Comparison of ENCODE assay signal across 22 cellular contexts in the genomic region with DNA sequence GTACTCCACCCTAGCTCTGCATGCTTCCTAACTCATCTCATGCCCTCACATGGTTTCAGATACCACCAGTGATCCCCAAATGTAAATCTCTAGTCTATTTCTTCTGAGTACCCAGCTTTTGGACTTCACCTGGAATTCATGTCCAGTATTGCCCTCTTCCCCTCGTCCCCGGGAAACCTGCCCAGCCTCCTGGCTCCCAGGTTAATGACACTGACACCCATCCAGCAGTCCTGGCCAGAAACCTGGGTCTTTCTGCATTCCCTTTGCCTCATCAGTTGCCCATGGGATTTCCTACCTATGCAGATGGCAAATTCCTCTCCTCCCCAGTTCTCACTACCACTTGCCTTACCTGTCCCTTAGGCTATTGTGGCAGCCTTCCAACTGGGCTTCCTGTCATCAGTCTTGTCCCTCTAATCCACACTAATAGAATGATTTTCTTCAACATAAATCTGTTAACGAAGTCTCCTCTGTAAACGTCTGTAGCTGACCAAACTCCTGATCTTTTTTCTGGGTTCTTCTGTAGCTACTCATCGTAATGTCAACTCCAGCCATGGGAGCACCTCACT. TPM values are rescaled to one million over a fixed set of nuclear protein-coding genes. Genes with fewer than 3 reads are reported as not detected.
"Had no signal": no experiment of that assay in that cellular context is flagged by ENCODE, and none has a peak within 500 bp of the region (broad histone marks: within the 10 kb centered on the region; RNA-seq: fewer than 3 reads in every experiment).

No MANE protein-coding gene starts in this region.

- DNase-seq: activated CD4-positive, alpha-beta T cell treated with anti-CD3 and anti-CD28 coated beads for 36 hours; activated CD8-positive, alpha-beta memory T cell treated with anti-CD3 and anti-CD28 coated beads, Interleukin-2, amount 50 U/mL, for 4 hours; activated CD8-positive, alpha-beta T cell treated with anti-CD3 and anti-CD28 coated beads for 36 hours; activated gamma-delta T cell treated with Interleukin-2 at 50 U/mL for 16 hours; activated naive CD4-positive, alpha-beta T cell treated with anti-CD3 and anti-CD28 coated beads, Interleukin-2, amount 10 ng/mL, durations not matched to agents 7 days and 5 days; activated naive CD8-positive, alpha-beta T cell treated with anti-CD3 and anti-CD28 coated beads for 36 hours; activated T-cell treated with anti-CD3 and anti-CD28 coated beads, Interleukin-2, amount 50 U/mL, for 72 hours; central memory CD4-positive, alpha-beta T cell; NCI-H1048; NCI-H146; NCI-H187 treated with DMSO at 0.1 percent for 48 hours; NCI-H2171; NCI-H2227 treated with DMSO at 0.1 percent for 48 hours; NCI-H446 treated with DMSO at 0.1 percent for 48 hours; NCI-H524 treated with DMSO at 0.1 percent for 48 hours; NCI-H774; T-cell; T-helper 2 cell; WERI-Rb-1 had no signal

- H3K4me3 ChIP-seq: SK-N-MC had no signal

- H3K9me3 Mint-ChIP-seq: activated CD8-positive, alpha-beta T cell treated with anti-CD3 and anti-CD28 coated beads for 36 hours; activated naive CD4-positive, alpha-beta T cell treated with anti-CD3 and anti-CD28 coated beads, Interleukin-2, amount 10 ng/mL, durations not matched to agents 7 days and 5 days; activated naive CD8-positive, alpha-beta T cell treated with anti-CD3 and anti-CD28 coated beads for 36 hours; activated T-helper 2 cell treated with anti-CD3 and anti-CD28 coated beads, Interferon-gamma antibody, Interleukin-2, Interleukin-4, amounts not matched to agents 10 μg/mL and 5 μg/mL and 100 μg/mL, durations not matched to agents 14 hours and 24 hours and 36 hours; T-cell had no signal

- H3K36me3 Mint-ChIP-seq: activated naive CD4-positive, alpha-beta T cell treated with anti-CD3 and anti-CD28 coated beads, Interleukin-2, amount 10 ng/mL, durations not matched to agents 7 days and 5 days; activated naive CD8-positive, alpha-beta T cell treated with anti-CD3 and anti-CD28 coated beads for 36 hours; T-cell had no signal

- H3K4me3 Mint-ChIP-seq: activated CD4-positive, alpha-beta T cell treated with anti-CD3 and anti-CD28 coated beads for 36 hours; activated CD8-positive, alpha-beta T cell treated with anti-CD3 and anti-CD28 coated beads for 36 hours; activated naive CD4-positive, alpha-beta T cell treated with anti-CD3 and anti-CD28 coated beads, Interleukin-2, amount 10 ng/mL, durations not matched to agents 7 days and 5 days; activated naive CD8-positive, alpha-beta T cell treated with anti-CD3 and anti-CD28 coated beads for 36 hours; activated T-cell treated with anti-CD3 and anti-CD28 coated beads, Interleukin-2, amount 50 U/mL, for 72 hours; T-cell had no signal

- H3K27ac ChIP-seq: SK-N-MC, WERI-Rb-1 had no signal

- H3K36me3 ChIP-seq: WERI-Rb-1 had no signal

- H3K27ac Mint-ChIP-seq: activated CD4-positive, alpha-beta T cell treated with anti-CD3 and anti-CD28 coated beads for 36 hours; activated CD8-positive, alpha-beta T cell treated with anti-CD3 and anti-CD28 coated beads for 36 hours; activated naive CD4-positive, alpha-beta T cell treated with anti-CD3 and anti-CD28 coated beads, Interleukin-2, amount 10 ng/mL, durations not matched to agents 7 days and 5 days; activated naive CD8-positive, alpha-beta T cell treated with anti-CD3 and anti-CD28 coated beads for 36 hours; activated T-cell treated with anti-CD3 and anti-CD28 coated beads, Interleukin-2, amount 50 U/mL, for 72 hours; activated T-helper 2 cell treated with anti-CD3 and anti-CD28 coated beads, Interferon-gamma antibody, Interleukin-2, Interleukin-4, amounts not matched to agents 10 μg/mL and 5 μg/mL and 100 μg/mL, durations not matched to agents 14 hours and 24 hours and 36 hours; T-cell had no signal

- H3K4me1 Mint-ChIP-seq: activated CD4-positive, alpha-beta T cell treated with anti-CD3 and anti-CD28 coated beads for 36 hours; activated naive CD4-positive, alpha-beta T cell treated with anti-CD3 and anti-CD28 coated beads, Interleukin-2, amount 10 ng/mL, durations not matched to agents 7 days and 5 days; activated naive CD8-positive, alpha-beta T cell treated with anti-CD3 and anti-CD28 coated beads for 36 hours; T-cell had no signal

- ATAC-seq: activated CD4-positive, alpha-beta T cell treated with anti-CD3 and anti-CD28 coated beads for 36 hours; activated CD8-positive, alpha-beta T cell treated with anti-CD3 and anti-CD28 coated beads for 36 hours; activated T-cell treated with anti-CD3 and anti-CD28 coated beads, Interleukin-2, amount 50 U/mL, for 72 hours; Right ventricle myocardium inferior; T-cell had no signal

RNA-seq across cellular contexts. Expression of a gene that starts 15.3 kb away (rescaled TPM):
- total RNA-seq: activated naive CD8-positive, alpha-beta T cell treated with anti-CD3 and anti-CD28 coated beads for 36 hours; activated T-cell treated with anti-CD3 and anti-CD28 coated beads, Interleukin-2, amount 50 U/mL, for 72 hours had no signal
